ENCODE assay signal across 13 cellular contexts in genomic region chr5:10304932-10305331, GRCh38. TPM values are rescaled to one million over a fixed set of nuclear protein-coding genes. Genes with fewer than 3 reads are reported as not detected.
A peak's percentile ranks its signal among the peaks of the same experiment; 100 is the strongest.
DNase-seq lines count a peak whose midpoint lies in the region; ATAC-seq, FAIRE-seq and TF ChIP-seq lines count a peak whose summit lies in the region.
"Had no signal": no experiment of that assay in that cellular context is flagged by ENCODE, and none has a peak within 500 bp of the region (broad histone marks: within the 10 kb centered on the region; RNA-seq: fewer than 3 reads in every experiment).

No MANE protein-coding gene starts in this region.

- H3K4me3 Mint-ChIP-seq in HFFc6: no peak overlapping the region
- H3K4me3 Mint-ChIP-seq: activated CD8-positive, alpha-beta memory T cell treated with anti-CD3 and anti-CD28 coated beads, Interleukin-2, amount 10 ng/mL, durations not matched to agents 7 days and 5 days; dendritic cell treated with granulocyte-macrophage colony-stimulating factor and Interleukin-4, amounts not matched to agents 40 ng/mL and 50 ng/mL, for 4 days had no signal

- H3K4me1 ChIP-seq in kidney (ENCODE audit: control insufficient read depth in 1 of 2, insufficient read depth in 1 of 2, low read depth in 1 of 2, low read length in 2 of 2): peaks cover 7 to 29% of the 10 kb centered on the region in 2 donors

- peaks cover 3% of the 10 kb centered on the region for H3K36me3 Mint-ChIP-seq in HFFc6 (ENCODE audit: low read depth)
- H3K36me3 Mint-ChIP-seq: activated CD8-positive, alpha-beta memory T cell treated with anti-CD3 and anti-CD28 coated beads, Interleukin-2, amount 10 ng/mL, durations not matched to agents 7 days and 5 days had no signal

- no peaks in the 10 kb centered on the region for H3K9me3 Mint-ChIP-seq in HFFc6
- H3K9me3 Mint-ChIP-seq: dendritic cell treated with granulocyte-macrophage colony-stimulating factor and Interleukin-4, amounts not matched to agents 40 ng/mL and 50 ng/mL, for 4 days had no signal

- H3K9ac ChIP-seq in kidney (ENCODE audit: low read length in 2 of 2): peak overlapping the region in 1 of 2 donors; percentile 13

- DNase-seq in HFFc6: no peak
- peak; percentile 36 for DNase-seq in SK-N-DZ (ENCODE audit: low spot score)
- no peak for DNase-seq in kidney
- no peak for DNase-seq in sciatic nerve (ENCODE audit: low spot score)
- no peak for DNase-seq in AG20443 (ENCODE audit: low spot score)
- DNase-seq: activated CD8-positive, alpha-beta memory T cell treated with anti-CD3 and anti-CD28 coated beads, Interleukin-2, amount 10 ng/mL, durations not matched to agents 7 days and 5 days; activated naive CD4-positive, alpha-beta T cell; DMS 273 treated with DMSO at 0.1 percent for 48 hours; hypothalamus had no signal

- no peak for ATAC-seq in sciatic nerve
- ATAC-seq in GM21447 (IDR thresholded peaks at IDR 0.05; ENCODE audit: unreplicated experiment): no peak
- no peak for ATAC-seq in GM21515 (IDR thresholded peaks at IDR 0.05; ENCODE audit: unreplicated experiment)
- ATAC-seq: activated CD8-positive, alpha-beta memory T cell treated with anti-CD3 and anti-CD28 coated beads, Interleukin-2, amount 10 ng/mL, durations not matched to agents 7 days and 5 days had no signal

- H3K4me1 Mint-ChIP-seq in HFFc6 (ENCODE audit: low read depth): peaks cover 34% of the 10 kb centered on the region

- H3K27me3 Mint-ChIP-seq in HFFc6 (ENCODE audit: insufficient read depth): no peaks in the 10 kb centered on the region

- H3K36me3 ChIP-seq in kidney (ENCODE audit: control insufficient read depth in 1 of 2, insufficient read depth in 2 of 2, low read length in 2 of 2): no peaks in the 10 kb centered on the region

- no peak for FAIRE-seq in kidney (lab: Jason Lieb, UNC)

- no peak overlapping the region for H3K27ac Mint-ChIP-seq in HFFc6
- H3K27ac Mint-ChIP-seq: activated CD8-positive, alpha-beta memory T cell treated with anti-CD3 and anti-CD28 coated beads, Interleukin-2, amount 10 ng/mL, durations not matched to agents 7 days and 5 days; dendritic cell treated with granulocyte-macrophage colony-stimulating factor and Interleukin-4, amounts not matched to agents 40 ng/mL and 50 ng/mL, for 4 days had no signal

- H3K9me3 ChIP-seq in kidney (ENCODE audit: control insufficient read depth in 1 of 2, low read length in 2 of 2): no peaks in the 10 kb centered on the region

- peak overlapping the region; percentile 12 to 32 for H3K4me3 ChIP-seq in kidney (ENCODE audit: low read length in 2 of 2)

- H3K27ac ChIP-seq in 22Rv1 (no peak overlapping the region), kidney (ENCODE audit: low read depth in 2 of 2, low read length in 2 of 2) (peak overlapping the region in 1 of 2 donors; percentile 43)

- TF ChIP-seq CTCF in 22Rv1 (IDR thresholded peaks at IDR 0.05) (peak; percentile 10; the same call in 1 of the 2 replicates), HFFc6 (IDR thresholded peaks at IDR 0.05) (peak; percentile 39), kidney (IDR thresholded peaks at IDR 0.05; ENCODE audit: borderline replicate concordance, extremely low read depth, insufficient read depth) (no peak)

- intact Hi-C loops in kidney (cut with DNase I) (no loop called here), sciatic nerve (cut with DNase I) (no loop called here)

RNA-seq across cellular contexts. Expression of gene CMBL, which starts 2.8 kb away (rescaled TPM):
- 10 to 100 TPM; 30.2 to 39.0 (median 38.0) TPM for total RNA-seq in HFFc6 (2021; fragmentation: NEBNext Ultra II Directional; extraction: Animal tissue kit (Norgen Biotek cat#: 25700))
- polyA plus RNA-seq in SK-N-DZ (2014; cell fraction: cytosol; rRNA removed): 2.3 and 3.7 TPM in 2 replicates
- polyA plus RNA-seq in SK-N-DZ (2014; cell fraction: nucleus; rRNA removed): 0.60 and 0.94 TPM in 2 replicates
- total RNA-seq in kidney (36.6 TPM), sciatic nerve (17.5 TPM)
- 243 TPM for polyA plus RNA-seq in kidney (ENCODE audit: insufficient read depth, low read depth, low replicate concordance)

RNA-seq across cellular contexts. Expression of gene MARCHF6, which starts 48.6 kb away (rescaled TPM):
- 100 to 1,000 TPM; 129 to 194 (median 156) TPM for total RNA-seq in HFFc6 (2021; fragmentation: NEBNext Ultra II Directional; extraction: Animal tissue kit (Norgen Biotek cat#: 25700))
- polyA plus RNA-seq in SK-N-DZ (2014; cell fraction: cytosol; rRNA removed): 83.8 and 85.0 TPM in 2 replicates
- 151 and 216 TPM in 2 replicates for polyA plus RNA-seq in SK-N-DZ (2014; cell fraction: nucleus; rRNA removed)
- 177 TPM for total RNA-seq in kidney
- polyA plus RNA-seq in kidney (ENCODE audit: insufficient read depth, low read depth, low replicate concordance): 70.4 TPM
- 174 TPM for total RNA-seq in sciatic nerve

RNA-seq across cellular contexts. Expression of gene CCT5, which starts 54.9 kb away (rescaled TPM):
- total RNA-seq in HFFc6 (2021; fragmentation: NEBNext Ultra II Directional; extraction: Animal tissue kit (Norgen Biotek cat#: 25700)): 100 to 1,000 TPM; 274 to 362 (median 330) TPM
- polyA plus RNA-seq in SK-N-DZ (2014; cell fraction: cytosol; rRNA removed): 610 and 847 TPM in 2 replicates
- polyA plus RNA-seq in SK-N-DZ (2014; cell fraction: nucleus; rRNA removed): 349 and 654 TPM in 2 replicates
- 136 TPM for total RNA-seq in kidney
- polyA plus RNA-seq in kidney (ENCODE audit: insufficient read depth, low read depth, low replicate concordance): 130 TPM
- 79.5 TPM for total RNA-seq in sciatic nerve

RNA-seq across cellular contexts. Expression of gene ATPSCKMT, which starts 55.2 kb away (rescaled TPM):
- 10 to 100 TPM; 16.3 to 26.2 (median 18.8) TPM for total RNA-seq in HFFc6 (2021; fragmentation: NEBNext Ultra II Directional; extraction: Animal tissue kit (Norgen Biotek cat#: 25700))
- 38.4 and 40.3 TPM in 2 replicates for polyA plus RNA-seq in SK-N-DZ (2014; cell fraction: cytosol; rRNA removed)
- 24.7 and 26.5 TPM in 2 replicates for polyA plus RNA-seq in SK-N-DZ (2014; cell fraction: nucleus; rRNA removed)
- 27.8 TPM for total RNA-seq in kidney
- polyA plus RNA-seq in kidney (ENCODE audit: insufficient read depth, low read depth, low replicate concordance): 12.1 TPM
- 20.8 TPM for total RNA-seq in sciatic nerve
